In genomic region chr1:200384818-200385390, GRCh38 we compare ENCODE assay signal across 23 cellular contexts. TPM values are rescaled to one million over a fixed set of nuclear protein-coding genes. Genes with fewer than 3 reads are reported as not detected.
A peak's percentile ranks its signal among the peaks of the same experiment; 100 is the strongest.
DNase-seq lines count a peak whose midpoint lies in the region; ATAC-seq and TF ChIP-seq lines count a peak whose summit lies in the region.
"Had no signal": no experiment of that assay in that cellular context is flagged by ENCODE, and none has a peak within 500 bp of the region (broad histone marks: within the 10 kb centered on the region; RNA-seq: fewer than 3 reads in every experiment).

No MANE protein-coding gene starts in this region.

- H2BK5ac ChIP-seq in mesendoderm (ENCODE audit: low read length) = no peak overlapping the region

- TF ChIP-seq EP300 in gastroesophageal sphincter (IDR thresholded peaks at IDR 0.05) = no peak

- H3K27ac ChIP-seq in mesendoderm (ENCODE audit: low read depth, low read length) (no peak overlapping the region), PC-9 (no peak overlapping the region), gastroesophageal sphincter (no peak overlapping the region)
- H3K27ac ChIP-seq: BLaER1 treated with 17β-estradiol and CSF1 and Interleukin-3, amounts not matched to agents 10 nM and 100 nM; lower lobe of right lung; sigmoid colon; upper lobe of left lung had no signal

- H2BK120ac ChIP-seq in mesendoderm (ENCODE audit: low read depth, low read length) = no peak overlapping the region

- no peaks in the 10 kb centered on the region for H3K27me3 Mint-ChIP-seq in type B pancreatic cell
- H3K27me3 Mint-ChIP-seq: activated CD4-positive, alpha-beta T cell treated with anti-CD3 and anti-CD28 coated beads, Interleukin-2, amount 10 ng/mL, durations not matched to agents 7 days and 5 days; activated naive CD8-positive, alpha-beta T cell treated with anti-CD3 and anti-CD28 coated beads for 36 hours; progenitor cell of endocrine pancreas; T-helper 17 cell had no signal

- no peaks in the 10 kb centered on the region for H3K4me1 Mint-ChIP-seq in type B pancreatic cell (ENCODE audit: unreplicated experiment)
- H3K4me1 Mint-ChIP-seq: activated CD4-positive, alpha-beta T cell treated with anti-CD3 and anti-CD28 coated beads, Interleukin-2, amount 10 ng/mL, durations not matched to agents 7 days and 5 days had no signal

- H3K4me1 ChIP-seq in mesendoderm (ENCODE audit: control insufficient read depth, low read depth, low read length) (no peaks in the 10 kb centered on the region), PC-9 (replicated peaks; ENCODE audit: insufficient read depth) (peaks cover 1% of the 10 kb centered on the region), gastroesophageal sphincter (no peaks in the 10 kb centered on the region)
- H3K4me1 ChIP-seq: BLaER1 treated with 17β-estradiol and CSF1 and Interleukin-3, amounts not matched to agents 10 nM and 100 nM; lower lobe of right lung; upper lobe of left lung had no signal

- H4K20me1 ChIP-seq in PC-9 (ENCODE audit: insufficient read depth) = no peaks in the 10 kb centered on the region
- H4K20me1 ChIP-seq: BLaER1 treated with 17β-estradiol and CSF1 and Interleukin-3, amounts not matched to agents 10 nM and 100 nM had no signal

- H3K4me3 Mint-ChIP-seq in type B pancreatic cell = no peak overlapping the region
- H3K4me3 Mint-ChIP-seq: activated CD4-positive, alpha-beta T cell treated with anti-CD3 and anti-CD28 coated beads, Interleukin-2, amount 10 ng/mL, durations not matched to agents 7 days and 5 days; activated naive CD8-positive, alpha-beta T cell treated with anti-CD3 and anti-CD28 coated beads for 36 hours; T-helper 17 cell had no signal

- no peak overlapping the region for H3K4me3 ChIP-seq in mesendoderm (ENCODE audit: low read length)
- no peak overlapping the region for H3K4me3 ChIP-seq in PC-9
- H3K4me3 ChIP-seq in gastroesophageal sphincter = no peak overlapping the region
- H3K4me3 ChIP-seq: BLaER1 treated with 17β-estradiol and CSF1 and Interleukin-3, amounts not matched to agents 10 nM and 100 nM; lower lobe of right lung; sigmoid colon; upper lobe of left lung had no signal

- H3K27ac Mint-ChIP-seq in type B pancreatic cell = no peak overlapping the region
- H3K27ac Mint-ChIP-seq: activated CD4-positive, alpha-beta T cell treated with anti-CD3 and anti-CD28 coated beads, Interleukin-2, amount 10 ng/mL, durations not matched to agents 7 days and 5 days; activated naive CD8-positive, alpha-beta T cell treated with anti-CD3 and anti-CD28 coated beads for 36 hours; activated T-helper 2 cell treated with anti-CD3 and anti-CD28 coated beads, Interferon-gamma antibody, Interleukin-2, Interleukin-4, amounts not matched to agents 10 μg/mL and 5 μg/mL and 100 μg/mL, durations not matched to agents 14 hours and 24 hours and 36 hours; progenitor cell of endocrine pancreas had no signal

- BruUV-seq in PC-9 (replicated peaks; lab: Mats Ljungman, UMichigan) = no TSS peak

- H4K8ac ChIP-seq in mesendoderm (ENCODE audit: low read depth, low read length) = no peak overlapping the region

- no peak overlapping the region for H3K4me2 ChIP-seq in mesendoderm (ENCODE audit: low read length)
- H3K4me2 ChIP-seq in PC-9 = no peak overlapping the region
- H3K4me2 ChIP-seq: BLaER1 treated with 17β-estradiol and CSF1 and Interleukin-3, amounts not matched to agents 10 nM and 100 nM had no signal

- H3K36me3 ChIP-seq in mesendoderm (ENCODE audit: control insufficient read depth, insufficient read depth, low read length) (no peaks in the 10 kb centered on the region), PC-9 (ENCODE audit: low read depth) (no peaks in the 10 kb centered on the region), gastroesophageal sphincter (no peaks in the 10 kb centered on the region)
- H3K36me3 ChIP-seq: BLaER1 treated with 17β-estradiol and CSF1 and Interleukin-3, amounts not matched to agents 10 nM and 100 nM; lower lobe of right lung; sigmoid colon; upper lobe of left lung had no signal

- no peak overlapping the region for H2BK15ac ChIP-seq in mesendoderm (replicated peaks; ENCODE audit: low read depth)

- H3K9ac ChIP-seq in mesendoderm (ENCODE audit: low read length) = no peak overlapping the region
- H3K9ac ChIP-seq: BLaER1 treated with 17β-estradiol and CSF1 and Interleukin-3, amounts not matched to agents 10 nM and 100 nM had no signal

- H3K36me3 Mint-ChIP-seq in type B pancreatic cell = no peaks in the 10 kb centered on the region
- H3K36me3 Mint-ChIP-seq: activated naive CD8-positive, alpha-beta T cell treated with anti-CD3 and anti-CD28 coated beads for 36 hours had no signal

- H3K79me2 ChIP-seq in mesendoderm (ENCODE audit: control insufficient read depth, insufficient read depth, low read length) (no peaks in the 10 kb centered on the region), PC-9 (ENCODE audit: low read depth) (no peaks in the 10 kb centered on the region)

- no peak overlapping the region for H3K18ac ChIP-seq in mesendoderm (ENCODE audit: low read length)

- no peaks in the 10 kb centered on the region for H3K27me3 ChIP-seq in mesendoderm (ENCODE audit: insufficient read depth, low read length, poor library complexity)
- no peaks in the 10 kb centered on the region for H3K27me3 ChIP-seq in PC-9 (ENCODE audit: insufficient read depth, low read depth)
- H3K27me3 ChIP-seq in gastroesophageal sphincter = no peaks in the 10 kb centered on the region
- H3K27me3 ChIP-seq: BLaER1 treated with 17β-estradiol and CSF1 and Interleukin-3, amounts not matched to agents 10 nM and 100 nM; sigmoid colon; upper lobe of left lung had no signal

- no peak overlapping the region for H3K4ac ChIP-seq in mesendoderm (ENCODE audit: low read depth, low read length)

- POLR2A ChIA-PET in PC-9 (lab: Charles Lee; ENCODE audit: unreplicated experiment) = no interaction called here

- H2AK5ac ChIP-seq in mesendoderm (ENCODE audit: low read length) = no peak overlapping the region

- no peaks in the 10 kb centered on the region for H3K79me1 ChIP-seq in mesendoderm (ENCODE audit: low read length)

- H3F3A ChIP-seq in PC-9 (ENCODE audit: insufficient read depth, low read depth) = peaks cover 12% of the 10 kb centered on the region

- H3K9me3 ChIP-seq in PC-9 (ENCODE audit: insufficient read depth, low read depth) (no peaks in the 10 kb centered on the region), gastroesophageal sphincter (no peaks in the 10 kb centered on the region)
- H3K9me3 ChIP-seq: BLaER1 treated with 17β-estradiol and CSF1 and Interleukin-3, amounts not matched to agents 10 nM and 100 nM; Caco-2; lower lobe of right lung; sigmoid colon; upper lobe of left lung had no signal

- peak; percentile 60 for DNase-seq in EH (ENCODE audit: low read depth)
- peak; percentile 39 for DNase-seq in amniotic epithelial cell (ENCODE audit: low read depth)
- no peak for DNase-seq in type B pancreatic cell (ENCODE audit: extremely low spot score, unreplicated experiment)
- no peak for DNase-seq in mesendoderm
- no peak for DNase-seq in PC-9
- DNase-seq: activated CD4-positive, alpha-beta T cell treated with anti-CD3 and anti-CD28 coated beads, Interleukin-2, amount 10 ng/mL, durations not matched to agents 7 days and 5 days; activated naive CD8-positive, alpha-beta T cell treated with anti-CD3 and anti-CD28 coated beads for 36 hours; Caco-2; cerebellar nuclear complex; DMS79 treated with DMSO at 0.1 percent for 48 hours; lower lobe of right lung; NCI-H1092 treated with DMSO at 0.1 percent for 48 hours; NCI-H2081; sigmoid colon; stimulated activated CD8-positive, alpha-beta memory T cell treated with anti-CD3 and anti-CD28 coated beads, Interleukin-4, amount 100 ng/mL, for 48 hours; T-helper 17 cell; upper lobe of left lung had no signal

- H3K9me3 Mint-ChIP-seq in type B pancreatic cell = no peaks in the 10 kb centered on the region
- H3K9me3 Mint-ChIP-seq: activated CD4-positive, alpha-beta T cell treated with anti-CD3 and anti-CD28 coated beads, Interleukin-2, amount 10 ng/mL, durations not matched to agents 7 days and 5 days; activated naive CD8-positive, alpha-beta T cell treated with anti-CD3 and anti-CD28 coated beads for 36 hours; activated T-helper 2 cell treated with anti-CD3 and anti-CD28 coated beads, Interferon-gamma antibody, Interleukin-2, Interleukin-4, amounts not matched to agents 10 μg/mL and 5 μg/mL and 100 μg/mL, durations not matched to agents 14 hours and 24 hours and 36 hours had no signal

- H3K23ac ChIP-seq in mesendoderm (ENCODE audit: low read length) = no peak overlapping the region

- intact Hi-C loops in PC-9 (cut with micrococcal nuclease; ENCODE audit: unreplicated experiment) = no loop called here

- no peak for TF ChIP-seq CTCF in type B pancreatic cell (conservative IDR thresholded peaks at IDR 0.05)
- TF ChIP-seq CTCF in PC-9 (conservative IDR thresholded peaks at IDR 0.05) = no peak
- TF ChIP-seq CTCF in gastroesophageal sphincter (IDR thresholded peaks at IDR 0.05) = no peak

- no peak for TF ChIP-seq POLR2A in gastroesophageal sphincter (IDR thresholded peaks at IDR 0.05)

- no peak overlapping the region for H2AFZ ChIP-seq in PC-9

- no peak overlapping the region for H3K56ac ChIP-seq in mesendoderm (ENCODE audit: low read length)

- WGBS in mesendoderm (ENCODE audit: extremely low coverage, insufficient coverage, low lambda C conversion rate) = 100% methylated on average over 1 of the region's 11 CpGs
- 92 to 96% methylated on average over 4 to 11 of the region's 11 CpGs for WGBS in gastroesophageal sphincter (ENCODE audit: low coverage in 1 of 2), 2 donors

- no peaks in the 10 kb centered on the region for H3K9me2 ChIP-seq in PC-9 (ENCODE audit: insufficient read depth)

- ATAC-seq in GM21529 (IDR thresholded peaks at IDR 0.05; ENCODE audit: unreplicated experiment) (peak; percentile 44), HG03095 (IDR thresholded peaks at IDR 0.05; ENCODE audit: unreplicated experiment) (peak; percentile 43), gastroesophageal sphincter (no peak)
- ATAC-seq: lower lobe of right lung, T-helper 17 cell had no signal

- H4K5ac ChIP-seq in mesendoderm (ENCODE audit: low read length) = no peak overlapping the region

- CTCF ChIA-PET in PC-9 (lab: Charles Lee) = no interaction called here

RNA-seq across cellular contexts. Expression of gene ZNF281, which starts 24.9 kb away (rescaled TPM):
- 16.2 and 30.5 TPM in 2 replicates for total RNA-seq in type B pancreatic cell (ENCODE audit: low replicate concordance)
- 40.8 TPM for polyA plus RNA-seq in mesendoderm (2013, experiment 1 of 2)
- 40.3 TPM for polyA plus RNA-seq in mesendoderm (2013, experiment 2 of 2)
- 14.8 and 18.8 TPM in 2 replicates for total RNA-seq in PC-9 (2021)
- total RNA-seq in gastroesophageal sphincter = 10 to 100 TPM; 12.1 to 13.4 (median 13.2) TPM

Comparison
In these comparisons a context has a peak if more than half of its experiments do, and no peak if none do; other contexts are left out.
1. DNase-seq: peak in EH (single experiment) and amniotic epithelial cell (single experiment); none in type B pancreatic cell (single experiment), mesendoderm (single experiment) and PC-9 (0 of 2).